Comparison of ENCODE assay signal across 9 cellular contexts in the genomic region with DNA sequence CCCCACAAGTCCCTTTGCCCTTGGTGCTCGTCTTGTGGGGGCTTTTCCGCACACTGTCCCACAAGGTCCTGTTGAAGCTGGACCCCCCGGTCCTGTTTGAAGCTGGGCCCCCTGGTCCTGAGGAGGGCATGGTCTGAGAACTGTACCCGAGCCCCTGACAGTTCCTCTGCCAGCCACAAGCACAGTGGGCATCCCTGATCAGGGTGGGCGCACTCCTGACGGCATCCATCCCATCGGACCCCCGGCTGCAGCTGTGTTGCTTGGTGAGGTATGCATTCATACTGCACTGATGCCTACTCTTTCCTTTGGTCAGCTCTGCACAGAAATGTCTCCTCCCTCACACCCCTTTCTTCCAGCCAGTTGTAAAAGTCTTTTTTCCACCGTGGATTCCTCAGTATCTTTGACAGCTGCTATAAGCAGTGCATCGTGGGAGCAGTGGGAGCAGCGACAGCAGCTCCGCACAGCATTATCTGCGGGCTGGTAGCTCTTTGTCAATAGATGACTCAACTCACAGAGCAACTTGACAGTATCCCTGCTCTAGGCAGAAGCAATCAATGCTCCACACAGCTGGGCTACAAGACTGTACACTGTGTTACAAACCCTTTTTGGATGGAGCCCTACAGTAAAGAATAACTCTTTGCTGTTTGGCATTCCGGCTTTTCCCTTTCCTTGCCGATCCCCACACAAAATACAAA.
A peak's percentile ranks its signal among the peaks of the same experiment; 100 is the strongest.
DNase-seq lines count a peak whose midpoint lies in the region; ATAC-seq and TF ChIP-seq lines count a peak whose summit lies in the region.
"Had no signal": no experiment of that assay in that cellular context is flagged by ENCODE, and none has a peak within 500 bp of the region (broad histone marks: within the 10 kb centered on the region; RNA-seq: fewer than 3 reads in every experiment).

No MANE protein-coding gene starts in this region.

- no peaks in the 10 kb centered on the region for H3K79me1 ChIP-seq in IMR-90 (ENCODE audit: low read depth in 1 of 2, low read length in 2 of 2)

- no peak overlapping the region for H2BK120ac ChIP-seq in IMR-90 (ENCODE audit: low read depth, low read length)

- peak; percentile 30 for DNase-seq in IMR-90
- peak in 58 of 61 donors; percentile 6 to 92 (median 68) for DNase-seq in caudate nucleus (lab: John Stamatoyannopoulos, UW)
- no peak for DNase-seq in smooth muscle cell (lab: John Stamatoyannopoulos, UW; ENCODE audit: unreplicated experiment)
- DNase-seq in left colon: no peak
- DNase-seq in NCI-H1436 treated with DMSO at 0.1 percent for 48 hours (lab: John Stamatoyannopoulos, UW): no peak
- no peak for DNase-seq in activated T-cell treated with anti-CD3 and anti-CD28 coated beads, Interleukin-2, amount 50 U/mL, for 24 hours
- DNase-seq in NCI-H1105 (lab: John Stamatoyannopoulos, UW): no peak
- DNase-seq: lower lobe of right lung had no signal

- H3K27ac ChIP-seq in IMR-90 (ENCODE audit: insufficient read depth, low read length): no peak overlapping the region
- peak overlapping the region; percentile 86 for H3K27ac ChIP-seq in caudate nucleus (ENCODE audit: low read depth, low read length)
- peak overlapping the region; percentile 87 for H3K27ac ChIP-seq in layer of hippocampus (ENCODE audit: low read depth, low read length)
- H3K27ac ChIP-seq in smooth muscle cell (ENCODE audit: low read depth): no peak overlapping the region
- H3K27ac ChIP-seq: lower lobe of right lung had no signal

- no peak overlapping the region for H3K18ac ChIP-seq in IMR-90 (ENCODE audit: low read depth, low read length)

- H3K9me1 ChIP-seq in IMR-90 (ENCODE audit: insufficient read depth, low read length): no peaks in the 10 kb centered on the region

- H3K9ac ChIP-seq in IMR-90 (ENCODE audit: low read depth, low read length) (no peak overlapping the region), smooth muscle cell (ENCODE audit: low read depth) (no peak overlapping the region)

- H3K4me1 Mint-ChIP-seq in activated T-cell treated with anti-CD3 and anti-CD28 coated beads, Interleukin-2, amount 50 U/mL, for 24 hours (ENCODE audit: low read depth): no peaks in the 10 kb centered on the region

- no peak overlapping the region for H4K91ac ChIP-seq in IMR-90 (ENCODE audit: insufficient read depth, low read depth, low read length)

- peaks cover 9% of the 10 kb centered on the region for H3K9me3 Mint-ChIP-seq in activated T-cell treated with anti-CD3 and anti-CD28 coated beads, Interleukin-2, amount 50 U/mL, for 24 hours

- intact Hi-C loops in IMR-90 (cut with micrococcal nuclease) (no loop called here), left colon (cut with DNase I, micrococcal nuclease) (no loop called here)

- H2AK5ac ChIP-seq in IMR-90 (ENCODE audit: low read depth, low read length): no peak overlapping the region

- H3K9me3 ChIP-seq in IMR-90 (ENCODE audit: control insufficient read depth, insufficient read depth, low read length) (no peaks in the 10 kb centered on the region), smooth muscle cell (replicated peaks; ENCODE audit: low read depth) (no peaks in the 10 kb centered on the region)
- H3K9me3 ChIP-seq: lower lobe of right lung had no signal

- no peak overlapping the region for H3K14ac ChIP-seq in IMR-90 (replicated peaks; ENCODE audit: low read depth, low read length)

- H3K4me3 Mint-ChIP-seq in activated T-cell treated with anti-CD3 and anti-CD28 coated beads, Interleukin-2, amount 50 U/mL, for 24 hours: no peak overlapping the region

- no peak for TF ChIP-seq POLR2A in IMR-90 (IDR thresholded peaks at IDR 0.05; ENCODE audit: low read depth, low read length)

- H2BK15ac ChIP-seq in IMR-90 (ENCODE audit: low read depth, low read length): no peak overlapping the region

- H2AFZ ChIP-seq in IMR-90 (replicated peaks; ENCODE audit: low read length, poor library complexity) (peak overlapping the region; percentile 67), smooth muscle cell (ENCODE audit: low read depth) (peak overlapping the region; percentile 10)

- H3K36me3 Mint-ChIP-seq in activated T-cell treated with anti-CD3 and anti-CD28 coated beads, Interleukin-2, amount 50 U/mL, for 24 hours (ENCODE audit: low read depth): no peaks in the 10 kb centered on the region

- no peak overlapping the region for H3K27ac Mint-ChIP-seq in activated T-cell treated with anti-CD3 and anti-CD28 coated beads, Interleukin-2, amount 50 U/mL, for 24 hours

- TF ChIP-seq RAD21 in IMR-90 (IDR thresholded peaks at IDR 0.05; ENCODE audit: low read length): no peak

- no peak overlapping the region for H2BK5ac ChIP-seq in IMR-90 (ENCODE audit: low read depth, low read length, poor library complexity, severe bottlenecking)

- H4K5ac ChIP-seq in IMR-90 (ENCODE audit: low read depth, low read length): no peak overlapping the region

- in situ Hi-C loops in IMR-90 (cut with MboI; ENCODE audit: low sequenced_read_pairs): no loop called here

- H3K4me3 ChIP-seq in IMR-90 (ENCODE audit: insufficient read depth, low read depth, low read length): no peak overlapping the region
- no peak overlapping the region for H3K4me3 ChIP-seq in smooth muscle cell
- H3K4me3 ChIP-seq: lower lobe of right lung had no signal

- H3K27me3 ChIP-seq in IMR-90 (ENCODE audit: control insufficient read depth, insufficient read depth, low read length) (no peaks in the 10 kb centered on the region), layer of hippocampus (ENCODE audit: control insufficient read depth, insufficient read depth, low read length) (no peaks in the 10 kb centered on the region), smooth muscle cell (ENCODE audit: low read depth) (no peaks in the 10 kb centered on the region)

- WGBS in IMR-90 (ENCODE audit: extremely low coverage in 2 of 2, insufficient read length in 1 of 2), 2 experiments: 7% methylated on average over 3 of the region's 15 CpGs; no CpG with 5 or more reads in 1 of the 2 experiments
- 60% methylated on average over 15 of the region's 15 CpGs for WGBS in smooth muscle cell (ENCODE audit: low lambda C conversion rate)

- dilution Hi-C loops in IMR-90 (cut with HindIII; ENCODE audit: low sequenced_read_pairs, unreplicated experiment): no loop called here

- no peaks in the 10 kb centered on the region for H3K79me2 ChIP-seq in smooth muscle cell (ENCODE audit: low read depth)

- TF ChIP-seq CTCF in IMR-90 (conservative IDR thresholded peaks at IDR 0.05; ENCODE audit: low read depth, low read length): no peak
- no peak for TF ChIP-seq CTCF in smooth muscle cell (IDR thresholded peaks at IDR 0.05; ENCODE audit: borderline replicate concordance, insufficient read depth, poor library complexity, severe bottlenecking)

- H4K20me1 ChIP-seq in IMR-90 (ENCODE audit: insufficient read depth, low read length) (no peaks in the 10 kb centered on the region), smooth muscle cell (ENCODE audit: low read depth) (no peaks in the 10 kb centered on the region)

- no peak overlapping the region for H2BK20ac ChIP-seq in IMR-90 (ENCODE audit: low read depth, low read length)

- H3K27me3 Mint-ChIP-seq in activated T-cell treated with anti-CD3 and anti-CD28 coated beads, Interleukin-2, amount 50 U/mL, for 24 hours: no peaks in the 10 kb centered on the region

- no peak; the same call in 1 of the 2 replicates for ATAC-seq in IMR-90 (ENCODE audit: low read depth)
- no peak for ATAC-seq in left colon

- CTCF ChIA-PET in IMR-90 (lab: Yijun Ruan, JAX): no interaction called here

- H3K56ac ChIP-seq in IMR-90 (ENCODE audit: extremely low read depth, insufficient read depth, low read length): no peak overlapping the region

- no peak overlapping the region for H2AK9ac ChIP-seq in IMR-90 (replicated peaks; ENCODE audit: low read depth, low read length, poor library complexity)

- POLR2A ChIA-PET in IMR-90 (lab: Charles Lee; ENCODE audit: unreplicated experiment): no interaction called here

- no peaks in the 10 kb centered on the region for H3F3A ChIP-seq in smooth muscle cell (ENCODE audit: low read depth)

- no peak overlapping the region for H3K23ac ChIP-seq in IMR-90 (ENCODE audit: low read depth, low read length)

- H3K36me3 ChIP-seq in IMR-90 (ENCODE audit: control insufficient read depth, insufficient read depth, low read length) (no peaks in the 10 kb centered on the region), smooth muscle cell (ENCODE audit: low read depth) (no peaks in the 10 kb centered on the region)
- H3K36me3 ChIP-seq: lower lobe of right lung had no signal

- H3K4me1 ChIP-seq in IMR-90 (ENCODE audit: control insufficient read depth, insufficient read depth, low read length) (no peaks in the 10 kb centered on the region), smooth muscle cell (ENCODE audit: low read depth) (no peaks in the 10 kb centered on the region)
- H3K4me1 ChIP-seq: lower lobe of right lung had no signal

- H3K4me2 ChIP-seq in IMR-90 (ENCODE audit: low read depth, low read length) (0 out of 2 replicates have a peak overlapping the region, but pooled peaks have one; percentile 2), smooth muscle cell (peak overlapping the region; percentile 71)

- H3K4ac ChIP-seq in IMR-90 (ENCODE audit: low read depth, low read length): no peak overlapping the region

- no peak overlapping the region for H4K8ac ChIP-seq in IMR-90 (ENCODE audit: low read depth in 2 of 2, low read length in 2 of 2)

- BruUV-seq in IMR-90 (replicated peaks; lab: Mats Ljungman, UMichigan): no TSS peak

TF ChIP-seq in IMR-90, 13 proteins besides CTCF, POLR2A, EP300 and RAD21:
- TF ChIP-seq MAZ (IDR thresholded peaks at IDR 0.05; ENCODE audit: borderline replicate concordance, low read depth, low read length) (no peak), NFE2L2 (IDR thresholded peaks at IDR 0.05; ENCODE audit: low read depth, low read length) (no peak), BHLHE40 (IDR thresholded peaks at IDR 0.05; ENCODE audit: low read depth, low read length) (no peak), CHD1 (IDR thresholded peaks at IDR 0.05; ENCODE audit: low read depth, low read length) (no peak), RFX5 (IDR thresholded peaks at IDR 0.05; ENCODE audit: low read depth, low read length) (no peak)

Comparison
In these comparisons a context has a peak if more than half of its experiments do, and no peak if none do; other contexts are left out.
1. DNase-seq: peak in IMR-90 (single experiment) and caudate nucleus (58 of 61); none in smooth muscle cell (single experiment), left colon (0 of 2), NCI-H1436 treated with DMSO at 0.1 percent for 48 hours (single experiment), activated T-cell treated with anti-CD3 and anti-CD28 coated beads, Interleukin-2, amount 50 U/mL, for 24 hours (single experiment) and NCI-H1105 (single experiment).
2. H3K27ac ChIP-seq: peak in caudate nucleus (single experiment) and layer of hippocampus (single experiment); none in IMR-90 (single experiment) and smooth muscle cell (single experiment).